ENCODE assay signal across 1 cellular context in genomic region chr15:96408591-96409183, GRCh38.
TF ChIP-seq lines count a peak whose summit lies in the region.

No MANE protein-coding gene starts in this region.

TF ChIP-seq in HepG2, 621 proteins besides CTCF, POLR2A, EP300 and RAD21 (continued from another document):
- TF ChIP-seq, protein P1, sequence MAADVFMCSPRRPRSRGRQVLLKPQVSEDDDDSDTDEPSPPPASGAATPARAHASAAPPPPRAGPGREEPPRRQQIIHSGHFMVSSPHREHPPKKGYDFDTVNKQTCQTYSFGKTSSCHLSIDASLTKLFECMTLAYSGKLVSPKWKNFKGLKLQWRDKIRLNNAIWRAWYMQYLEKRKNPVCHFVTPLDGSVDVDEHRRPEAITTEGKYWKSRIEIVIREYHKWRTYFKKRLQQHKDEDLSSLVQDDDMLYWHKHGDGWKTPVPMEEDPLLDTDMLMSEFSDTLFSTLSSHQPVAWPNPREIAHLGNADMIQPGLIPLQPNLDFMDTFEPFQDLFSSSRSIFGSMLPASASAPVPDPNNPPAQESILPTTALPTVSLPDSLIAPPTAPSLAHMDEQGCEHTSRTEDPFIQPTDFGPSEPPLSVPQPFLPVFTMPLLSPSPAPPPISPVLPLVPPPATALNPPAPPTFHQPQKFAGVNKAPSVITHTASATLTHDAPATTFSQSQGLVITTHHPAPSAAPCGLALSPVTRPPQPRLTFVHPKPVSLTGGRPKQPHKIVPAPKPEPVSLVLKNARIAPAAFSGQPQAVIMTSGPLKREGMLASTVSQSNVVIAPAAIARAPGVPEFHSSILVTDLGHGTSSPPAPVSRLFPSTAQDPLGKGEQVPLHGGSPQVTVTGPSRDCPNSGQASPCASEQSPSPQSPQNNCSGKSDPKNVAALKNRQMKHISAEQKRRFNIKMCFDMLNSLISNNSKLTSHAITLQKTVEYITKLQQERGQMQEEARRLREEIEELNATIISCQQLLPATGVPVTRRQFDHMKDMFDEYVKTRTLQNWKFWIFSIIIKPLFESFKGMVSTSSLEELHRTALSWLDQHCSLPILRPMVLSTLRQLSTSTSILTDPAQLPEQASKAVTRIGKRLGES (CRISPR knock-in tag; IDR thresholded peaks at IDR 0.05; ENCODE audit: borderline replicate concordance) = no peak
- TF ChIP-seq ZFX (CRISPR knock-in tag; IDR thresholded peaks at IDR 0.05; ENCODE audit: low read depth) (no peak), ZBED4 (CRISPR knock-in tag; IDR thresholded peaks at IDR 0.05; ENCODE audit: borderline replicate concordance) (no peak), ATF7-NPFF (CRISPR knock-in tag; IDR thresholded peaks at IDR 0.05; ENCODE audit: low read depth) (no peak), NFYB (CRISPR knock-in tag; IDR thresholded peaks at IDR 0.05) (no peak), ZNF343 (CRISPR knock-in tag; IDR thresholded peaks at IDR 0.05) (no peak), TARDBP (CRISPR knock-in tag; IDR thresholded peaks at IDR 0.05) (no peak), RARG (CRISPR knock-in tag; IDR thresholded peaks at IDR 0.05; ENCODE audit: low read depth) (no peak)
- TF ChIP-seq, protein P2, sequence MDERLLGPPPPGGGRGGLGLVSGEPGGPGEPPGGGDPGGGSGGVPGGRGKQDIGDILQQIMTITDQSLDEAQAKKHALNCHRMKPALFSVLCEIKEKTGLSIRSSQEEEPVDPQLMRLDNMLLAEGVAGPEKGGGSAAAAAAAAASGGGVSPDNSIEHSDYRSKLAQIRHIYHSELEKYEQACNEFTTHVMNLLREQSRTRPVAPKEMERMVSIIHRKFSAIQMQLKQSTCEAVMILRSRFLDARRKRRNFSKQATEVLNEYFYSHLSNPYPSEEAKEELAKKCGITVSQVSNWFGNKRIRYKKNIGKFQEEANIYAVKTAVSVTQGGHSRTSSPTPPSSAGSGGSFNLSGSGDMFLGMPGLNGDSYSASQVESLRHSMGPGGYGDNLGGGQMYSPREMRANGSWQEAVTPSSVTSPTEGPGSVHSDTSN (CRISPR knock-in tag; IDR thresholded peaks at IDR 0.05) = no peak
